Comparison of ENCODE assay signal across 29 cellular contexts in the genomic region with DNA sequence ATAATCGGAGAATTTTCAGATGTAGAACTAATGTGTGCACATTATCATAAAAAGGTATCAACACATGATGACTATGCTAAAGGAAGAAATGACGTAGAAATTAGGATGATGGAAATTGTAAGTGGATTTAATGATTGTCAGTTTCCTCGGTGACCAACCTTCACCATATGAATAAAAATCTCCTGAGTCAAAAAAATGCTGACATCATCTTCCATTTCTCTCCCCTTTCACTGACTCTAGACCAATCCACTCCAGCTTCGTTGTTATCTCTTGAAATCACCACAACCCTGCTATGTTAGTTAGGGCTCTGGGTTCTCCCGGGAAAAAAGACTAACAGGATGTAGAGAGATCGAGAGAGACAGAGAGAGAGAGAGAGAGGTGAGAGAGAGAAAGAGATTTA.
"Had no signal": no experiment of that assay in that cellular context is flagged by ENCODE, and none has a peak within 500 bp of the region (broad histone marks: within the 10 kb centered on the region; RNA-seq: fewer than 3 reads in every experiment).

No MANE protein-coding gene starts in this region.

- H3K27me3 ChIP-seq: colonic mucosa, gastrocnemius medialis, neural progenitor cell, tibial nerve, upper lobe of left lung had no signal

- DNase-seq: colonic mucosa; effector CD8-positive, alpha-beta T cell; endodermal cell; foreskin fibroblast; gastrocnemius medialis; head of caudate nucleus; left ventricle myocardium superior; lower lobe of right lung; midbrain; naive thymus-derived CD4-positive, alpha-beta T cell; posterior cingulate gyrus; psoas muscle; right cardiac atrium; stimulated activated CD4-positive, alpha-beta T cell treated with anti-CD3 and anti-CD28 coated beads, Interleukin-15, amount 100 ng/mL, for 24 hours; stimulated activated CD4-positive, alpha-beta T cell treated with anti-CD3 and anti-CD28 coated beads, Interleukin-2, amount 100 ng/mL, for 48 hours; stimulated activated naive B cell treated with anti-CD40 and anti-IgM and Interleukin-4, amounts not matched to agents 10 μg/mL and 1 μg/mL and 100 μg/mL, for 72 hours; upper lobe of left lung had no signal

- H3K27me3 Mint-ChIP-seq: dendritic cell treated with granulocyte-macrophage colony-stimulating factor and Interleukin-4, amounts not matched to agents 40 ng/mL and 50 ng/mL, for 4 days; naive thymus-derived CD4-positive, alpha-beta T cell; stimulated activated naive B cell treated with anti-CD40 and anti-IgM and Interleukin-4, amounts not matched to agents 10 μg/mL and 1 μg/mL and 100 μg/mL, for 72 hours; stimulated activated naive CD8-positive, alpha-beta T cell treated with anti-CD3 and anti-CD28 coated beads, Interleukin-15, Interleukin-2, amounts not matched to agents 100 ng/mL and 50 ng/mL, for 24 hours had no signal

- H3K4me1 Mint-ChIP-seq: memory B cell; nephron; stimulated activated naive B cell treated with anti-CD40 and anti-IgM and Interleukin-4, amounts not matched to agents 10 μg/mL and 1 μg/mL and 100 μg/mL, for 72 hours had no signal

- H3K9me3 ChIP-seq: colonic mucosa, gastrocnemius medialis, lower lobe of right lung, psoas muscle, thoracic aorta, tibial nerve, upper lobe of left lung had no signal

- ATAC-seq: esophagus mucosa; gastrocnemius medialis; left ventricle myocardium superior; lower lobe of right lung; naive thymus-derived CD4-positive, alpha-beta T cell; psoas muscle; right cardiac atrium; stimulated activated naive B cell treated with anti-CD40 and anti-IgM and Interleukin-4, amounts not matched to agents 10 μg/mL and 1 μg/mL and 100 μg/mL, for 72 hours had no signal

- H3K9ac ChIP-seq: neural progenitor cell had no signal

- H3K27ac Mint-ChIP-seq: dendritic cell treated with granulocyte-macrophage colony-stimulating factor and Interleukin-4, amounts not matched to agents 40 ng/mL and 50 ng/mL, for 4 days; endodermal cell; memory B cell; naive thymus-derived CD4-positive, alpha-beta T cell; nephron; neural progenitor cell; stimulated activated naive B cell treated with anti-CD40 and anti-IgM and Interleukin-4, amounts not matched to agents 10 μg/mL and 1 μg/mL and 100 μg/mL, for 72 hours; stimulated activated naive CD8-positive, alpha-beta T cell treated with anti-CD3 and anti-CD28 coated beads, Interleukin-15, Interleukin-2, amounts not matched to agents 100 ng/mL and 50 ng/mL, for 24 hours had no signal

- H3K27ac ChIP-seq: colonic mucosa, epithelial cell of prostate, gastrocnemius medialis, lower lobe of right lung, neural progenitor cell, psoas muscle, skin epidermis, thoracic aorta, tibial nerve, upper lobe of left lung had no signal

- H3K36me3 Mint-ChIP-seq: memory B cell; naive thymus-derived CD4-positive, alpha-beta T cell; neural progenitor cell; stimulated activated naive B cell treated with anti-CD40 and anti-IgM and Interleukin-4, amounts not matched to agents 10 μg/mL and 1 μg/mL and 100 μg/mL, for 72 hours had no signal

- FAIRE-seq: keratinocyte, urothelium cell line had no signal

- H3K4me3 ChIP-seq: colonic mucosa, gastrocnemius medialis, lower lobe of right lung, neural progenitor cell, psoas muscle, skin epidermis, thoracic aorta, tibial nerve, upper lobe of left lung had no signal

- H3K36me3 ChIP-seq: colonic mucosa, gastrocnemius medialis, lower lobe of right lung, neural progenitor cell, thoracic aorta, tibial nerve, upper lobe of left lung had no signal

- H3K4me3 Mint-ChIP-seq: dendritic cell treated with granulocyte-macrophage colony-stimulating factor and Interleukin-4, amounts not matched to agents 40 ng/mL and 50 ng/mL, for 4 days; endodermal cell; memory B cell; naive thymus-derived CD4-positive, alpha-beta T cell; nephron; neural progenitor cell; stimulated activated naive B cell treated with anti-CD40 and anti-IgM and Interleukin-4, amounts not matched to agents 10 μg/mL and 1 μg/mL and 100 μg/mL, for 72 hours; stimulated activated naive CD8-positive, alpha-beta T cell treated with anti-CD3 and anti-CD28 coated beads, Interleukin-15, Interleukin-2, amounts not matched to agents 100 ng/mL and 50 ng/mL, for 24 hours had no signal

- H3K4me1 ChIP-seq: colonic mucosa, gastrocnemius medialis, lower lobe of right lung, psoas muscle, tibial nerve, upper lobe of left lung had no signal

- H3K9me3 Mint-ChIP-seq: dendritic cell treated with granulocyte-macrophage colony-stimulating factor and Interleukin-4, amounts not matched to agents 40 ng/mL and 50 ng/mL, for 4 days; endodermal cell; memory B cell; nephron; neural progenitor cell; stimulated activated naive B cell treated with anti-CD40 and anti-IgM and Interleukin-4, amounts not matched to agents 10 μg/mL and 1 μg/mL and 100 μg/mL, for 72 hours; stimulated activated naive CD8-positive, alpha-beta T cell treated with anti-CD3 and anti-CD28 coated beads, Interleukin-15, Interleukin-2, amounts not matched to agents 100 ng/mL and 50 ng/mL, for 24 hours had no signal
